Comparison of ENCODE assay signal across 1 cellular context in genomic region chr11:65040520-65041205, GRCh38.
TF ChIP-seq lines count a peak whose summit lies in the region.

No MANE protein-coding gene starts in this region.

TF ChIP-seq in A549, 52 proteins besides CTCF, POLR2A, EP300 and RAD21 (continued from another document):
- 0 out of 3 replicates have a peak, but pooled peaks have one; percentile 48 for TF ChIP-seq BCL3 (IDR thresholded peaks at IDR 0.05)
